1 cellular context compared by ENCODE assay signal in genomic region chr3:100403362-100403761, GRCh38.
A peak's percentile ranks its signal among the peaks of the same experiment; 100 is the strongest.
TF ChIP-seq lines count a peak whose summit lies in the region.

No MANE protein-coding gene starts in this region.

TF ChIP-seq in liver, 16 proteins besides CTCF, POLR2A, EP300 and RAD21:
- TF ChIP-seq YY1 (IDR thresholded peaks at IDR 0.05) (peak; percentile 95), RXRA (IDR thresholded peaks at IDR 0.05) (peak in 1 of 2 donors; percentile 27)
